Comparison of ENCODE assay signal across 8 cellular contexts in genomic region chr13:98577823-98578285, GRCh38. TPM values are rescaled to one million over a fixed set of nuclear protein-coding genes. Genes with fewer than 3 reads are reported as not detected.
DNase-seq lines count a peak whose midpoint lies in the region; ATAC-seq, FAIRE-seq and TF ChIP-seq lines count a peak whose summit lies in the region.

No MANE protein-coding gene starts in this region.

- CTCF ChIA-PET in activated CD4-positive, alpha-beta memory T cell treated with anti-CD3 and anti-CD28 coated beads, Interleukin-2, amount 10 ng/mL, durations not matched to agents 7 days and 5 days (lab: Charles Lee), result interaction anchor here (0.7 to 0.8 kb wide), 2 partner anchors 75 to 1381 kb away, joined by 3 read pairs; no protein-coding TSS in a partner anchor

- no peaks in the 10 kb centered on the region for H3K9me3 Mint-ChIP-seq in activated CD4-positive, alpha-beta memory T cell treated with anti-CD3 and anti-CD28 coated beads, Interleukin-2, amount 10 ng/mL, durations not matched to agents 7 days and 5 days

- no peak for FAIRE-seq in small intestine (lab: Jason Lieb, UNC)

- H3K27me3 Mint-ChIP-seq in activated CD4-positive, alpha-beta memory T cell treated with anti-CD3 and anti-CD28 coated beads, Interleukin-2, amount 10 ng/mL, durations not matched to agents 7 days and 5 days, result no peaks in the 10 kb centered on the region

- POLR2A ChIA-PET in activated CD4-positive, alpha-beta memory T cell treated with anti-CD3 and anti-CD28 coated beads, Interleukin-2, amount 10 ng/mL, durations not matched to agents 7 days and 5 days (lab: Charles Lee), result interaction anchor here (0.8 to 3.3 kb wide), 16 partner anchors 9 to 474 kb away, joined by 3 to 62 read pairs (median 6); no protein-coding TSS in a partner anchor

- H3K27ac ChIP-seq in HL-60 (replicated peaks) (peak overlapping the region; percentile 60), right cardiac atrium (ENCODE audit: low read length) (peak overlapping the region; percentile 99), small intestine (ENCODE audit: low read depth in 1 of 2, low read length in 1 of 2) (peak overlapping the region; percentile 97 to 100)

- no peaks in the 10 kb centered on the region for H3K9me3 ChIP-seq in right cardiac atrium (ENCODE audit: control insufficient read depth, low read length)
- no peaks in the 10 kb centered on the region for H3K9me3 ChIP-seq in small intestine (ENCODE audit: control insufficient read depth, low read depth)

- H3K4me3 Mint-ChIP-seq in activated CD4-positive, alpha-beta memory T cell treated with anti-CD3 and anti-CD28 coated beads, Interleukin-2, amount 10 ng/mL, durations not matched to agents 7 days and 5 days, result peak overlapping the region; percentile 78

- intact Hi-C loops in right cardiac atrium (cut with DNase I), result loop anchor here (2.0 to 10.0 kb wide), 5 partner anchors 75 to 131 kb away; no protein-coding TSS in a partner anchor

- no peak for DNase-seq in HL-60 (ENCODE audit: low read depth in 1 of 2, low spot score in 1 of 2)
- DNase-seq in activated CD4-positive, alpha-beta memory T cell treated with anti-CD3 and anti-CD28 coated beads, Interleukin-2, amount 10 ng/mL, durations not matched to agents 7 days and 5 days, result no peak
- DNase-seq in right cardiac atrium, result no peak
- DNase-seq in small intestine, result no peak
- DNase-seq in SK-N-DZ (ENCODE audit: low spot score), result no peak
- no peak for DNase-seq in NCI-H2196 treated with DMSO at 0.1 percent for 48 hours (lab: John Stamatoyannopoulos, UW; ENCODE audit: unreplicated experiment)

- 43% methylated on average over 14 of the region's 14 CpGs for WGBS in right cardiac atrium
- 16 to 39% (median 38%) methylated on average over 14 of the region's 14 CpGs for WGBS in small intestine, 3 donors

- no peaks in the 10 kb centered on the region for H3K36me3 ChIP-seq in small intestine (ENCODE audit: control insufficient read depth in 2 of 2, insufficient read depth in 2 of 2, low read length in 2 of 2)

- peaks cover 38% of the 10 kb centered on the region for H3K4me1 Mint-ChIP-seq in activated CD4-positive, alpha-beta memory T cell treated with anti-CD3 and anti-CD28 coated beads, Interleukin-2, amount 10 ng/mL, durations not matched to agents 7 days and 5 days

- peaks cover 2% of the 10 kb centered on the region for H3K4me1 ChIP-seq in right cardiac atrium (ENCODE audit: control insufficient read depth, insufficient read depth, low read length)
- peaks cover 2 to 8% of the 10 kb centered on the region in 2 donors for H3K4me1 ChIP-seq in small intestine (ENCODE audit: control insufficient read depth in 2 of 2, insufficient read depth in 1 of 2, low read depth in 1 of 2, low read length in 1 of 2)

- H3K36me3 Mint-ChIP-seq in activated CD4-positive, alpha-beta memory T cell treated with anti-CD3 and anti-CD28 coated beads, Interleukin-2, amount 10 ng/mL, durations not matched to agents 7 days and 5 days (ENCODE audit: low read depth), result peaks cover 22% of the 10 kb centered on the region

- H3K27me3 ChIP-seq in HL-60 (ENCODE audit: insufficient read depth, poor library complexity, severe bottlenecking) (no peaks in the 10 kb centered on the region), right cardiac atrium (ENCODE audit: control insufficient read depth, insufficient read depth) (no peaks in the 10 kb centered on the region), small intestine (ENCODE audit: control insufficient read depth in 2 of 2, insufficient read depth in 2 of 2, low read length in 2 of 2) (no peaks in the 10 kb centered on the region)

- no peak for TF ChIP-seq CTCF in HL-60 (IDR thresholded peaks at IDR 0.05; ENCODE audit: insufficient read depth, low read length)

- H3K4me3 ChIP-seq in HL-60 (replicated peaks; ENCODE audit: insufficient read depth, low read length) (peak overlapping the region; percentile 20), right cardiac atrium (ENCODE audit: low read length) (peak overlapping the region; percentile 77), small intestine (ENCODE audit: low read depth in 1 of 2, low read length in 2 of 2) (peak overlapping the region; percentile 92 to 98)

- H3K27ac Mint-ChIP-seq in activated CD4-positive, alpha-beta memory T cell treated with anti-CD3 and anti-CD28 coated beads, Interleukin-2, amount 10 ng/mL, durations not matched to agents 7 days and 5 days, result peak overlapping the region; percentile 75

- ATAC-seq in right cardiac atrium (peak; percentile 6 to 13), HG02870 (IDR thresholded peaks at IDR 0.05; ENCODE audit: unreplicated experiment) (no peak), HG02938 (IDR thresholded peaks at IDR 0.05; ENCODE audit: unreplicated experiment) (no peak)

RNA-seq across cellular contexts. Expression of gene STK24, which starts 0.9 kb away (rescaled TPM):
- total RNA-seq in activated CD4-positive, alpha-beta memory T cell treated with anti-CD3 and anti-CD28 coated beads, Interleukin-2, amount 10 ng/mL, durations not matched to agents 7 days and 5 days, result 100 to 1,000 TPM; 189 to 204 TPM
- 10 to 100 TPM; 60.5 to 66.9 (median 62.7) TPM for total RNA-seq in right cardiac atrium
- polyA plus RNA-seq in right cardiac atrium (44.9 TPM), small intestine (100 to 1,000 TPM in 2 of 3 donors, 10 to 100 TPM in 1; 71.4 to 116 (median 114) TPM)
- polyA plus RNA-seq in SK-N-DZ (2014; cell fraction: cytosol; rRNA removed), result 61.7 and 68.1 TPM in 2 replicates
- polyA plus RNA-seq in SK-N-DZ (2014; cell fraction: nucleus; rRNA removed), result 36.7 and 43.0 TPM in 2 replicates

Comparison
In these comparisons a context has a peak if more than half of its experiments do, and no peak if none do; other contexts are left out.
1. H3K4me3 ChIP-seq: peak in every context shown above with its lines; median percentile 95 in small intestine; 77 in right cardiac atrium; 20 in HL-60.
2. ATAC-seq: peak in right cardiac atrium (2 of 2); none in HG02870 (single experiment) and HG02938 (single experiment).
3. Peak in every context shown above with its lines, with median percentiles within 50 percentile points of each other: H3K27ac ChIP-seq.